ENCODE assay signal across 8 cellular contexts in the genomic region with DNA sequence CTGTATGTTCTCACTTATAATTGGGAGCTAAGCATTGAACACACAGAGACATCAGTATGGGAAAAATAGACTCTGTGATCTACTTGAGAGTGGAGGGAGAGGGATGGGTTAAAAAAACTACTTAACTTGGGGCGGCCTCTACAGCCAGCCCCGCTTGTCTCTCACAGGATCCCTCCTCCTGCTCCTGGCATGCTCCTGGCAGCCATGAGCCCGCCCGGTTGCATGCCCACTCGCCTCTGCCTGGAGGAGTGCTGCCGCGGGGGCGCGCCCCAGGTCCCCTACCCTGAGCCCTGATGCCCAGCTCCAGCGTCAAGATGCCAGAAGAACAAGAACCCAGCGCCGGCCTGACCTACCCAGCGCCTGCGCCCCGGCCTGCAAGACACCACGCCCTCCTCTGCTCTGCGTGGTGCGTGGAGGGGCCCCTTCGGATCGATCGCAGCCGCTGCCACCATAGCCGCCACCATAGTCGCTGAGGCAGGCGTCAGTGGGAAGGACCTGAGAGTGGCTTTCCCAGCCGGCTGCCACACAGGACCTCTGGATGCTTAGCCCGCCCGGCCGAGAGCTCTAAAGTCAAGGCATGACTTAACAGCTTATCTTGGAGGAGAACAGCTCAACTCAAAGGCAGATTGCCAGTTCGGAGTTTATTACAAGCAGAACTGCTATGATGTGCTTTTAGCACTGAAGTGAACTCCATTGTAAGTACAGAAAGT. TPM values are rescaled to one million over a fixed set of nuclear protein-coding genes. Genes with fewer than 3 reads are reported as not detected.
"Had no signal": no experiment of that assay in that cellular context is flagged by ENCODE, and none has a peak within 500 bp of the region (broad histone marks: within the 10 kb centered on the region; RNA-seq: fewer than 3 reads in every experiment).

No MANE protein-coding gene starts in this region.

RNA-seq across cellular contexts. Expression of gene TRIM43B, which starts 49.2 kb away (rescaled TPM):
- total RNA-seq: activated CD4-positive, alpha-beta memory T cell treated with anti-CD3 and anti-CD28 coated beads, Interleukin-2, amount 10 ng/mL, durations not matched to agents 7 days and 5 days; activated CD8-positive, alpha-beta memory T cell treated with anti-CD3 and anti-CD28 coated beads, Interleukin-2, amount 10 ng/mL, durations not matched to agents 7 days and 5 days; K562; M059J; RPMI7951; SK-MEL-5; T-helper 1 cell treated with Interleukin-12 subunit alpha and Interleukin-12 subunit beta and Interleukin-4 antibody, amounts not matched to agents 30 ng/mL and 1 ng/mL, for 36 hours; T-helper 2 cell treated with Interferon-gamma antibody and Interleukin-4, amounts not matched to agents 100 ng/mL and 5 ng/mL, for 36 hours had no signal
- polyA plus RNA-seq: K562 had no signal
